ENCODE assay signal across 25 cellular contexts in the genomic region with DNA sequence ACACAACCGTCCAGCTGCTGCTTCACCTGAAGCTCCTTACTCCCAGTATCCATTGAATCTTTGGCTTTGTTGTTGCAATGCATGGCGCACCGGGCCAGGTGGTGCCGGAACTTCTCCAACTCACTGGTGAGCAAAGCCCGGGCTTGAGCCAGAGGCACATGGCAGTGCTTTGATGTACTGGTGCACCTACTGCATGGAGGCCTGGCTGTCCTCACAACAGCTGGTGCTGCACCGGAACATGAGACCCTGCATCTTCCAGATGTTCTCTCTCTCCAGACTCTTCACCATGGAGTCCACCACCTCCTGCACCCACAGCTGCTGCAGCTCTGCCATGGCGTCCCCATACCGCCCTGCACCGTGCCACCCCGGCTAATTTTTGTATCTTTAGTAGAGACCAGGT. TPM values are rescaled to one million over a fixed set of nuclear protein-coding genes. Genes with fewer than 3 reads are reported as not detected.
DNase-seq lines count a peak whose midpoint lies in the region; ATAC-seq and TF ChIP-seq lines count a peak whose summit lies in the region.
"Had no signal": no experiment of that assay in that cellular context is flagged by ENCODE, and none has a peak within 500 bp of the region (broad histone marks: within the 10 kb centered on the region; RNA-seq: fewer than 3 reads in every experiment).

No MANE protein-coding gene starts in this region.

- H3K27me3 ChIP-seq in spleen (replicated peaks in 1 of 7) = no peaks in the 10 kb centered on the region
- H3K27me3 ChIP-seq: gastroesophageal sphincter, ovary, Peyer's patch, SJCRH30, thyroid gland had no signal

- WGBS in spleen, 5 donors = 94 to 98% (median 96%) methylated on average over 10 of the region's 10 CpGs

- peak overlapping the region; percentile 62 for H3K4me3 Mint-ChIP-seq in activated naive CD4-positive, alpha-beta T cell treated with anti-CD3 and anti-CD28 coated beads, Interleukin-2, amount 10 ng/mL, durations not matched to agents 7 days and 5 days
- H3K4me3 Mint-ChIP-seq in T-helper 17 cell = peak overlapping the region; percentile 77
- no peak overlapping the region for H3K4me3 Mint-ChIP-seq in activated naive CD8-positive, alpha-beta T cell treated with anti-CD3 and anti-CD28 coated beads for 36 hours
- H3K4me3 Mint-ChIP-seq: immature natural killer cell, naive B cell had no signal

- H3K4me1 Mint-ChIP-seq in activated naive CD4-positive, alpha-beta T cell treated with anti-CD3 and anti-CD28 coated beads, Interleukin-2, amount 10 ng/mL, durations not matched to agents 7 days and 5 days = peaks cover 35% of the 10 kb centered on the region
- H3K4me1 Mint-ChIP-seq in T-helper 17 cell = peaks cover 27% of the 10 kb centered on the region
- H3K4me1 Mint-ChIP-seq in activated naive CD8-positive, alpha-beta T cell treated with anti-CD3 and anti-CD28 coated beads for 36 hours = peaks cover 25% of the 10 kb centered on the region
- H3K4me1 Mint-ChIP-seq: immature natural killer cell had no signal

- no peak for TF ChIP-seq CTCF in spleen (IDR thresholded peaks at IDR 0.05 in 8 of 11, conservative IDR thresholded peaks at IDR 0.05 in 3 of 11)

- peak overlapping the region in 5 of 8 donors; percentile 1 to 58 (median 41) for H3K27ac ChIP-seq in spleen
- H3K27ac ChIP-seq: C4-2B, gastroesophageal sphincter, ovary, SJCRH30, thyroid gland had no signal

- no peak for DNase-seq in activated naive CD4-positive, alpha-beta T cell treated with anti-CD3 and anti-CD28 coated beads, Interleukin-2, amount 10 ng/mL, durations not matched to agents 7 days and 5 days
- no peak for DNase-seq in activated naive CD4-positive, alpha-beta T cell treated with anti-CD3 and anti-CD28 coated beads, Interleukin-2, amount 50 U/mL, for 16 hours
- DNase-seq in T-helper 17 cell = no peak
- no peak for DNase-seq in activated naive CD8-positive, alpha-beta T cell treated with anti-CD3 and anti-CD28 coated beads for 36 hours
- DNase-seq in spleen = no peak
- no peak for DNase-seq in effector CD4-positive, alpha-beta T cell
- DNase-seq in mesenteric fat pad (ENCODE audit: low spot score) = no peak
- DNase-seq: activated effector memory CD4-positive, alpha-beta T cell treated with Interleukin-2 at 50 U/mL for 16 hours; anterior cingulate cortex; cortex of kidney; EL; hippocampal formation; immature natural killer cell; naive B cell; NCI-H1092 treated with DMSO at 0.1 percent for 48 hours; NCI-H2029; NCI-H2227 treated with DMSO at 0.1 percent for 48 hours; NCI-H69; ovary; Peyer's patch; SJCRH30; thyroid gland had no signal

- peaks cover 0 to 13% (median 9%) of the 10 kb centered on the region in 6 donors for H3K4me1 ChIP-seq in spleen
- H3K4me1 ChIP-seq: gastroesophageal sphincter, Peyer's patch, SJCRH30, thyroid gland had no signal

- peaks cover 38% of the 10 kb centered on the region for H3K36me3 Mint-ChIP-seq in activated naive CD4-positive, alpha-beta T cell treated with anti-CD3 and anti-CD28 coated beads, Interleukin-2, amount 10 ng/mL, durations not matched to agents 7 days and 5 days
- peaks cover 7% of the 10 kb centered on the region for H3K36me3 Mint-ChIP-seq in T-helper 17 cell (ENCODE audit: low read depth)
- peaks cover 6% of the 10 kb centered on the region for H3K36me3 Mint-ChIP-seq in activated naive CD8-positive, alpha-beta T cell treated with anti-CD3 and anti-CD28 coated beads for 36 hours

- H3K9me3 ChIP-seq in T-helper 17 cell (ENCODE audit: control insufficient read depth, low read length, poor library complexity, severe bottlenecking) = no peaks in the 10 kb centered on the region
- H3K9me3 ChIP-seq in spleen = no peaks in the 10 kb centered on the region
- H3K9me3 ChIP-seq: gastroesophageal sphincter, ovary, Peyer's patch, SJCRH30, thyroid gland had no signal

- no peaks in the 10 kb centered on the region for H3K9me3 Mint-ChIP-seq in activated naive CD4-positive, alpha-beta T cell treated with anti-CD3 and anti-CD28 coated beads, Interleukin-2, amount 10 ng/mL, durations not matched to agents 7 days and 5 days
- H3K9me3 Mint-ChIP-seq in activated naive CD8-positive, alpha-beta T cell treated with anti-CD3 and anti-CD28 coated beads for 36 hours = no peaks in the 10 kb centered on the region
- H3K9me3 Mint-ChIP-seq: immature natural killer cell, naive B cell had no signal

- CTCF ChIA-PET in activated naive CD4-positive, alpha-beta T cell treated with anti-CD3 and anti-CD28 coated beads, Interleukin-2, amount 10 ng/mL, durations not matched to agents 7 days and 5 days (lab: Charles Lee) = interaction anchor here (1.0 to 11.6 kb wide), 15 partner anchors 9 to 205 kb away, joined by 3 to 273 read pairs (median 10); a partner anchor contains a TSS

- H3K4me3 ChIP-seq in spleen = no peak overlapping the region
- H3K4me3 ChIP-seq: gastroesophageal sphincter, ovary, Peyer's patch, SJCRH30, thyroid gland had no signal

- H3K36me3 ChIP-seq in spleen = peaks cover 0 to 55% (median 50%) of the 10 kb centered on the region in 6 donors
- H3K36me3 ChIP-seq: ovary had no signal

- H3K27ac Mint-ChIP-seq in activated naive CD4-positive, alpha-beta T cell treated with anti-CD3 and anti-CD28 coated beads, Interleukin-2, amount 10 ng/mL, durations not matched to agents 7 days and 5 days = peak overlapping the region; percentile 99
- H3K27ac Mint-ChIP-seq in T-helper 17 cell = peak overlapping the region; percentile 91
- peak overlapping the region; percentile 85 for H3K27ac Mint-ChIP-seq in activated naive CD8-positive, alpha-beta T cell treated with anti-CD3 and anti-CD28 coated beads for 36 hours

- H3K27me3 Mint-ChIP-seq in activated naive CD4-positive, alpha-beta T cell treated with anti-CD3 and anti-CD28 coated beads, Interleukin-2, amount 10 ng/mL, durations not matched to agents 7 days and 5 days = peaks cover 2% of the 10 kb centered on the region
- H3K27me3 Mint-ChIP-seq in T-helper 17 cell = no peaks in the 10 kb centered on the region
- no peaks in the 10 kb centered on the region for H3K27me3 Mint-ChIP-seq in activated naive CD8-positive, alpha-beta T cell treated with anti-CD3 and anti-CD28 coated beads for 36 hours
- H3K27me3 Mint-ChIP-seq: naive B cell had no signal

- no peak for TF ChIP-seq POLR2A in spleen (IDR thresholded peaks at IDR 0.05)

- intact Hi-C loops in spleen (cut with DNase I; ENCODE audit: low total_unique reads) = no loop called here

- ATAC-seq in T-helper 17 cell = no peak
- ATAC-seq: gastroesophageal sphincter, HCT116 had no signal

RNA-seq across cellular contexts. Expression of a gene that starts 10.2 kb away (rescaled TPM):
- total RNA-seq in T-helper 17 cell = 10 to 100 TPM; 11.0 to 11.8 TPM
- 10 to 100 TPM; 38.3 to 39.6 TPM for total RNA-seq in activated naive CD8-positive, alpha-beta T cell treated with anti-CD3 and anti-CD28 coated beads for 36 hours
- 10 to 100 TPM; 10.6 to 16.8 (median 14.9) TPM for total RNA-seq in spleen
- polyA plus RNA-seq in spleen = 10 to 100 TPM; 14.6 to 19.1 (median 16.9) TPM
- total RNA-seq in mesenteric fat pad = 17.1 TPM

RNA-seq across cellular contexts. Expression of a gene that starts 11.4 kb away (rescaled TPM):
- total RNA-seq in T-helper 17 cell = 10 to 100 TPM; 74.1 to 85.0 TPM
- 10 to 100 TPM; 20.1 to 20.8 TPM for total RNA-seq in activated naive CD8-positive, alpha-beta T cell treated with anti-CD3 and anti-CD28 coated beads for 36 hours
- total RNA-seq in spleen = 100 to 1,000 TPM in 2 of 7 donors, 10 to 100 TPM in 5; 69.9 to 125 (median 94.9) TPM
- 10 to 100 TPM; 12.2 to 34.1 (median 17.3) TPM for polyA plus RNA-seq in spleen
- total RNA-seq in mesenteric fat pad = 48.8 TPM
